In the genomic region with DNA sequence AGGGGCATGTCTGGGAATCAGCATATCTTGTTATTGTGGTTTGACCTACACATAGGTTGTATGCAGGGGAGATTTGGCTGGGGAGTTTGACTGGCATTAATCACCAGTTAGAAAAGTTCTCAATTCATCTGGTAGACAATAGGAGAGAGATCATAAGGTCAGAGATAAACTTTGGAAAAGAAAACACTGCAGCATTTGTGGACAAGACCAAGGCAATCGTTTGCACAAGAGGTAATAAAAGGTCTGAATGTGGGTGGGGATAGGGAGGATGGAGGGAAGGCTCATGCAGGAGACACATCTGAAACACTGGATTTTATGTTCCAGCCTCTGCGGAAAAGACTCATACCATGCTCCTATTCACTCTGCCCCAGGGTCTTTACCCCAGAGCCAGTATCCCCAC, we compare ENCODE assay signal across 23 cellular contexts.
"Had no signal": no experiment of that assay in that cellular context is flagged by ENCODE, and none has a peak within 500 bp of the region (broad histone marks: within the 10 kb centered on the region; RNA-seq: fewer than 3 reads in every experiment).

No MANE protein-coding gene starts in this region.

- H3K27ac Mint-ChIP-seq: activated CD4-positive, alpha-beta memory T cell treated with anti-CD3 and anti-CD28 coated beads, Interleukin-2, amount 10 ng/mL, durations not matched to agents 7 days and 5 days; activated CD4-positive, alpha-beta T cell treated with anti-CD3 and anti-CD28 coated beads, Interleukin-2, amount 10 ng/mL, durations not matched to agents 7 days and 5 days; activated naive CD4-positive, alpha-beta T cell treated with anti-CD3 and anti-CD28 coated beads, Interleukin-2, amount 10 ng/mL, durations not matched to agents 7 days and 5 days; activated naive CD8-positive, alpha-beta T cell treated with anti-CD3 and anti-CD28 coated beads, Interleukin-2, amount 10 ng/mL, durations not matched to agents 7 days and 5 days; activated T-cell treated with anti-CD3 and anti-CD28 coated beads, Interleukin-2, amount 50 U/mL, for 24 hours; effector memory CD8-positive, alpha-beta T cell; natural killer cell had no signal

- H3K36me3 ChIP-seq: brain microvascular endothelial cell, gastroesophageal sphincter, heart left ventricle, left ventricle myocardium inferior, prostate gland, transverse colon had no signal

- H3K27me3 ChIP-seq: brain microvascular endothelial cell, gastroesophageal sphincter, heart left ventricle, testis, transverse colon had no signal

- H3K36me3 Mint-ChIP-seq: activated naive CD4-positive, alpha-beta T cell treated with anti-CD3 and anti-CD28 coated beads, Interleukin-2, amount 10 ng/mL, durations not matched to agents 7 days and 5 days; activated naive CD8-positive, alpha-beta T cell treated with anti-CD3 and anti-CD28 coated beads, Interleukin-2, amount 10 ng/mL, durations not matched to agents 7 days and 5 days; natural killer cell had no signal

- H3K4me1 Mint-ChIP-seq: activated CD4-positive, alpha-beta memory T cell treated with anti-CD3 and anti-CD28 coated beads, Interleukin-2, amount 10 ng/mL, durations not matched to agents 7 days and 5 days; activated CD4-positive, alpha-beta T cell treated with anti-CD3 and anti-CD28 coated beads, Interleukin-2, amount 10 ng/mL, durations not matched to agents 7 days and 5 days; activated naive CD4-positive, alpha-beta T cell treated with anti-CD3 and anti-CD28 coated beads, Interleukin-2, amount 10 ng/mL, durations not matched to agents 7 days and 5 days; activated naive CD8-positive, alpha-beta T cell treated with anti-CD3 and anti-CD28 coated beads, Interleukin-2, amount 10 ng/mL, durations not matched to agents 7 days and 5 days; natural killer cell had no signal

- H3K9me3 Mint-ChIP-seq: activated CD4-positive, alpha-beta memory T cell treated with anti-CD3 and anti-CD28 coated beads, Interleukin-2, amount 10 ng/mL, durations not matched to agents 7 days and 5 days; activated CD4-positive, alpha-beta T cell treated with anti-CD3 and anti-CD28 coated beads, Interleukin-2, amount 10 ng/mL, durations not matched to agents 7 days and 5 days; activated naive CD4-positive, alpha-beta T cell treated with anti-CD3 and anti-CD28 coated beads, Interleukin-2, amount 10 ng/mL, durations not matched to agents 7 days and 5 days; activated naive CD8-positive, alpha-beta T cell treated with anti-CD3 and anti-CD28 coated beads, Interleukin-2, amount 10 ng/mL, durations not matched to agents 7 days and 5 days; activated T-cell treated with anti-CD3 and anti-CD28 coated beads, Interleukin-2, amount 50 U/mL, for 24 hours; effector memory CD8-positive, alpha-beta T cell; natural killer cell had no signal

- H3K4me1 ChIP-seq: gastroesophageal sphincter, heart left ventricle, left ventricle myocardium inferior, prostate gland, testis had no signal

- H3K4me3 Mint-ChIP-seq: activated CD4-positive, alpha-beta memory T cell treated with anti-CD3 and anti-CD28 coated beads, Interleukin-2, amount 10 ng/mL, durations not matched to agents 7 days and 5 days; activated CD4-positive, alpha-beta T cell treated with anti-CD3 and anti-CD28 coated beads, Interleukin-2, amount 10 ng/mL, durations not matched to agents 7 days and 5 days; activated naive CD4-positive, alpha-beta T cell treated with anti-CD3 and anti-CD28 coated beads, Interleukin-2, amount 10 ng/mL, durations not matched to agents 7 days and 5 days; activated naive CD8-positive, alpha-beta T cell treated with anti-CD3 and anti-CD28 coated beads, Interleukin-2, amount 10 ng/mL, durations not matched to agents 7 days and 5 days; activated T-cell treated with anti-CD3 and anti-CD28 coated beads, Interleukin-2, amount 50 U/mL, for 24 hours; effector memory CD8-positive, alpha-beta T cell; natural killer cell had no signal

- H3K4me3 ChIP-seq: gastroesophageal sphincter, heart left ventricle, left ventricle myocardium inferior, prostate gland, testis, transverse colon had no signal

- H3K9me3 ChIP-seq: gastroesophageal sphincter, heart left ventricle, left ventricle myocardium inferior, prostate gland, testis, transverse colon had no signal

- DNase-seq: activated CD4-positive, alpha-beta memory T cell treated with anti-CD3 and anti-CD28 coated beads, Interleukin-2, amount 10 ng/mL, durations not matched to agents 7 days and 5 days; activated CD4-positive, alpha-beta T cell treated with anti-CD3 and anti-CD28 coated beads for 1 hour; activated CD4-positive, alpha-beta T cell treated with anti-CD3 and anti-CD28 coated beads, Interleukin-2, amount 10 ng/mL, durations not matched to agents 7 days and 5 days; activated CD8-positive, alpha-beta memory T cell treated with anti-CD3 and anti-CD28 coated beads, Interleukin-2, amount 50 U/mL, for 48 hours; activated gamma-delta T cell; activated naive CD4-positive, alpha-beta T cell treated with anti-CD3 and anti-CD28 coated beads, Interleukin-2, amount 10 ng/mL, durations not matched to agents 7 days and 5 days; activated naive CD8-positive, alpha-beta T cell treated with anti-CD3 and anti-CD28 coated beads, Interleukin-2, amount 10 ng/mL, durations not matched to agents 7 days and 5 days; activated T-cell treated with anti-CD3 and anti-CD28 coated beads, Interleukin-2, amount 50 U/mL, for 24 hours; amniotic stem cell; brain microvascular endothelial cell; cortex of kidney; effector memory CD8-positive, alpha-beta T cell; heart left ventricle; left ventricle myocardium inferior; midbrain; natural killer cell; stimulated activated CD4-positive, alpha-beta T cell treated with anti-CD3 and anti-CD28 coated beads, Interleukin-2, amount 100 ng/mL, for 48 hours; stimulated activated naive CD8-positive, alpha-beta T cell treated with anti-CD3 and anti-CD28 coated beads, Interleukin-15, Interleukin-2, amounts not matched to agents 100 U/mL and 50 U/mL, for 24 hours; T-helper 2 cell; testis; transverse colon had no signal

- H3K27me3 Mint-ChIP-seq: activated naive CD4-positive, alpha-beta T cell treated with anti-CD3 and anti-CD28 coated beads, Interleukin-2, amount 10 ng/mL, durations not matched to agents 7 days and 5 days had no signal

- ATAC-seq: effector memory CD8-positive, alpha-beta T cell; gastroesophageal sphincter; heart left ventricle; natural killer cell; stimulated activated naive CD8-positive, alpha-beta T cell treated with anti-CD3 and anti-CD28 coated beads, Interleukin-15, Interleukin-2, amounts not matched to agents 100 U/mL and 50 U/mL, for 24 hours had no signal
